ENCODE assay signal across 11 cellular contexts in the genomic region with DNA sequence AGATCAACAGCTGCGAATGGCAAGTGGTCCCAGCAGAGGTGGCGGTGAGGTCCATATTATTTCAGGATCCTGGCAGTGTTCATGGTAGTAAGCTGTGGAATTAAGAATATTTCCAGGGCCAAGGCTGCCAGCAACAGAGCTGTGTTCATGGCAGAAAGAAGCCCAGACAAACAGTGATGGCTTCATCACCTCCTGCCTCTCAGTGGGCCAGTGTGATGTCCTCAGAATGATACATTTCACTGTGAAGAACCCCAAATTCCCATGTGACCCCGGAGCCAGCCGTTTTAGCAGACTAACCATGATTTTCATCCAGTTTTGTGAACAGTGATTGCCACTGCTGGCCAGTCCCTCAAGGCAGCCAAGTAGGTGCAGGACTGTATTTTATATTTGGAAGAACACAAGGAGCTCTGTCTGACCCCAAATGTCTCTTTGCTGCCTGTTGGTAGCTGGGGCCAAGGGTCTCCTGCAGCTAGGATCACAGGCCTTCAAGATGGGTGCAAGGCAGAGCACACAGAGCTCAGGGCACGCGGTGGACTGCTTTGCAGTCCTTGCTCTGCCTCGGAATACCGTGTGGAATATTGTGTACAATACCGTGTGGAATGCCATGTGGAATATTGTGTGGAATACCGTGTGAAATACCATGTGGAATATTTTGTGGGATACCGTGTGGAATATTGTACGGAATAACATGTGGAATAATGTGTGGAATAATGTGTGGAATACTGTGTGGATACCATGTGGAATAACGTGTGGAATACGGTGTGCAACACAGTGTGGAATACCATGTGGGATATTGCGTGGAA.
DNase-seq lines count a peak whose midpoint lies in the region; ATAC-seq and TF ChIP-seq lines count a peak whose summit lies in the region.
"Had no signal": no experiment of that assay in that cellular context is flagged by ENCODE, and none has a peak within 500 bp of the region (broad histone marks: within the 10 kb centered on the region; RNA-seq: fewer than 3 reads in every experiment).

No MANE protein-coding gene starts in this region.

- H3K27ac ChIP-seq in tibial artery (peak overlapping the region; percentile 65 to 71), ovary (no peak overlapping the region)
- H3K27ac ChIP-seq: PC-9 had no signal

- TF ChIP-seq EP300 in ovary (IDR thresholded peaks at IDR 0.05) = no peak

- H3K36me3 ChIP-seq in tibial artery (no peaks in the 10 kb centered on the region), ovary (no peaks in the 10 kb centered on the region)

- peaks cover 54% of the 10 kb centered on the region for H3K36me3 Mint-ChIP-seq in effector memory CD8-positive, alpha-beta T cell (ENCODE audit: insufficient read depth)

- ATAC-seq in effector memory CD8-positive, alpha-beta T cell (replicated peaks) = peak; percentile 61
- ATAC-seq in GM19397 (IDR thresholded peaks at IDR 0.05; ENCODE audit: unreplicated experiment) = no peak

- H3K27me3 ChIP-seq in tibial artery (no peaks in the 10 kb centered on the region), ovary (no peaks in the 10 kb centered on the region)

- TF ChIP-seq CTCF in tibial artery (IDR thresholded peaks at IDR 0.05) (no peak), ovary (IDR thresholded peaks at IDR 0.05) (no peak)

- H3K9me3 ChIP-seq in tibial artery = no peaks in the 10 kb centered on the region
- no peaks in the 10 kb centered on the region for H3K9me3 ChIP-seq in ovary

- TF ChIP-seq POLR2A in ovary (IDR thresholded peaks at IDR 0.05) = no peak

- H3K4me1 Mint-ChIP-seq in effector memory CD8-positive, alpha-beta T cell (ENCODE audit: low read depth in 2 of 2) = peaks cover 3 to 8% of the 10 kb centered on the region in 2 donors

- H3K4me3 ChIP-seq in tibial artery (no peak overlapping the region), ovary (no peak overlapping the region)
- H3K4me3 ChIP-seq: PC-9 had no signal

- peaks cover 7 to 22% of the 10 kb centered on the region in 2 donors for H3K9me3 Mint-ChIP-seq in effector memory CD8-positive, alpha-beta T cell

- H3K27ac Mint-ChIP-seq in effector memory CD8-positive, alpha-beta T cell = peak overlapping the region; percentile 96 to 98

- peaks cover 5 to 54% (median 50%) of the 10 kb centered on the region in 4 donors for H3K4me1 ChIP-seq in tibial artery
- H3K4me1 ChIP-seq in ovary (ENCODE audit: insufficient read depth) = peaks cover 9% of the 10 kb centered on the region

- DNase-seq in stimulated activated CD4-positive, alpha-beta T cell treated with anti-CD3 and anti-CD28 coated beads, Interleukin-15, amount 100 ng/mL, for 48 hours (ENCODE audit: low read depth in 2 of 2) = peak; percentile 12 to 29
- no peak for DNase-seq in stimulated activated CD4-positive, alpha-beta T cell treated with anti-CD3 and anti-CD28 coated beads, Interleukin-4, amount 100 ng/mL, for 1 hour
- DNase-seq in T-helper 9 cell (peak; percentile 16), tibial artery (no peak), DMS153 treated with DMSO at 0.1 percent for 48 hours (lab: John Stamatoyannopoulos, UW; ENCODE audit: unreplicated experiment) (no peak), ovary (no peak)
- peak; percentile 20 to 49 (median 21) for DNase-seq in effector memory CD8-positive, alpha-beta T cell
- DNase-seq: cerebellar nuclear complex, NCI-H1105, PC-9 had no signal

- 93 to 95% (median 94%) methylated on average over 15 of the region's 15 CpGs for WGBS in ovary, 3 donors

- H3K4me3 Mint-ChIP-seq in effector memory CD8-positive, alpha-beta T cell = peak overlapping the region; percentile 64 to 82

- intact Hi-C loops in tibial artery (cut with DNase I; ENCODE audit: low total_unique reads) = loop anchor here (10.0 kb wide), 1 partner anchor 131 kb away; a partner anchor contains a TSS
- intact Hi-C loops in ovary (cut with DNase I) = no loop called here

- peaks cover 0 to under 1% of the 10 kb centered on the region in 2 donors for H3K27me3 Mint-ChIP-seq in effector memory CD8-positive, alpha-beta T cell

Comparison
In these comparisons a context has a peak if more than half of its experiments do, and no peak if none do; other contexts are left out.
1. DNase-seq: peak in stimulated activated CD4-positive, alpha-beta T cell treated with anti-CD3 and anti-CD28 coated beads, Interleukin-15, amount 100 ng/mL, for 48 hours (2 of 2), T-helper 9 cell (single experiment) and effector memory CD8-positive, alpha-beta T cell (3 of 3); none in stimulated activated CD4-positive, alpha-beta T cell treated with anti-CD3 and anti-CD28 coated beads, Interleukin-4, amount 100 ng/mL, for 1 hour (single experiment), tibial artery (0 of 2), DMS153 treated with DMSO at 0.1 percent for 48 hours (single experiment) and ovary (0 of 5).
2. H3K27ac ChIP-seq: peak in tibial artery (2 of 2); none in ovary (0 of 2).